Comparison of ENCODE assay signal across 1 cellular context in the genomic region with DNA sequence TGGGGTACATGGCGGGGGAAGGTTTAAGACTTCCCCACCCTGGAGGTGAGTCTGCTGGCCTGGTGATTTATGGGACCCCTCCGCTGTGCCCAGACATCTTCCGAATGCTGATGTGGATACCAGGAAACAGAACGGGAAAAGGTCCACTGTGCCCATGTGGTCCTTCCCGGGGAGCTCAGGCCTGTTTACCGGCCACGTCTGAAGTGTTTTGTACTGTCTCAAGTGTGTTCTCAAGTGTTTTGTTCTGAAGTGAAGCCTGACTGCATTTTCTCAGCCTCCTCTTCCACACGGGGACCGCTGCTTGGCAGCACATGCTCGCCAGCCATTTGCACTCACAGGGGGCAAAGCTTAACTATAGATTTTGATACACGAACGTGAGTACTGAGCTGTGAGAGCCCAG.
TF ChIP-seq lines count a peak whose summit lies in the region.

No MANE protein-coding gene starts in this region.

TF ChIP-seq in H1, 55 proteins besides CTCF, POLR2A, EP300 and RAD21 (continued from another document):
- TF ChIP-seq, protein P1, sequence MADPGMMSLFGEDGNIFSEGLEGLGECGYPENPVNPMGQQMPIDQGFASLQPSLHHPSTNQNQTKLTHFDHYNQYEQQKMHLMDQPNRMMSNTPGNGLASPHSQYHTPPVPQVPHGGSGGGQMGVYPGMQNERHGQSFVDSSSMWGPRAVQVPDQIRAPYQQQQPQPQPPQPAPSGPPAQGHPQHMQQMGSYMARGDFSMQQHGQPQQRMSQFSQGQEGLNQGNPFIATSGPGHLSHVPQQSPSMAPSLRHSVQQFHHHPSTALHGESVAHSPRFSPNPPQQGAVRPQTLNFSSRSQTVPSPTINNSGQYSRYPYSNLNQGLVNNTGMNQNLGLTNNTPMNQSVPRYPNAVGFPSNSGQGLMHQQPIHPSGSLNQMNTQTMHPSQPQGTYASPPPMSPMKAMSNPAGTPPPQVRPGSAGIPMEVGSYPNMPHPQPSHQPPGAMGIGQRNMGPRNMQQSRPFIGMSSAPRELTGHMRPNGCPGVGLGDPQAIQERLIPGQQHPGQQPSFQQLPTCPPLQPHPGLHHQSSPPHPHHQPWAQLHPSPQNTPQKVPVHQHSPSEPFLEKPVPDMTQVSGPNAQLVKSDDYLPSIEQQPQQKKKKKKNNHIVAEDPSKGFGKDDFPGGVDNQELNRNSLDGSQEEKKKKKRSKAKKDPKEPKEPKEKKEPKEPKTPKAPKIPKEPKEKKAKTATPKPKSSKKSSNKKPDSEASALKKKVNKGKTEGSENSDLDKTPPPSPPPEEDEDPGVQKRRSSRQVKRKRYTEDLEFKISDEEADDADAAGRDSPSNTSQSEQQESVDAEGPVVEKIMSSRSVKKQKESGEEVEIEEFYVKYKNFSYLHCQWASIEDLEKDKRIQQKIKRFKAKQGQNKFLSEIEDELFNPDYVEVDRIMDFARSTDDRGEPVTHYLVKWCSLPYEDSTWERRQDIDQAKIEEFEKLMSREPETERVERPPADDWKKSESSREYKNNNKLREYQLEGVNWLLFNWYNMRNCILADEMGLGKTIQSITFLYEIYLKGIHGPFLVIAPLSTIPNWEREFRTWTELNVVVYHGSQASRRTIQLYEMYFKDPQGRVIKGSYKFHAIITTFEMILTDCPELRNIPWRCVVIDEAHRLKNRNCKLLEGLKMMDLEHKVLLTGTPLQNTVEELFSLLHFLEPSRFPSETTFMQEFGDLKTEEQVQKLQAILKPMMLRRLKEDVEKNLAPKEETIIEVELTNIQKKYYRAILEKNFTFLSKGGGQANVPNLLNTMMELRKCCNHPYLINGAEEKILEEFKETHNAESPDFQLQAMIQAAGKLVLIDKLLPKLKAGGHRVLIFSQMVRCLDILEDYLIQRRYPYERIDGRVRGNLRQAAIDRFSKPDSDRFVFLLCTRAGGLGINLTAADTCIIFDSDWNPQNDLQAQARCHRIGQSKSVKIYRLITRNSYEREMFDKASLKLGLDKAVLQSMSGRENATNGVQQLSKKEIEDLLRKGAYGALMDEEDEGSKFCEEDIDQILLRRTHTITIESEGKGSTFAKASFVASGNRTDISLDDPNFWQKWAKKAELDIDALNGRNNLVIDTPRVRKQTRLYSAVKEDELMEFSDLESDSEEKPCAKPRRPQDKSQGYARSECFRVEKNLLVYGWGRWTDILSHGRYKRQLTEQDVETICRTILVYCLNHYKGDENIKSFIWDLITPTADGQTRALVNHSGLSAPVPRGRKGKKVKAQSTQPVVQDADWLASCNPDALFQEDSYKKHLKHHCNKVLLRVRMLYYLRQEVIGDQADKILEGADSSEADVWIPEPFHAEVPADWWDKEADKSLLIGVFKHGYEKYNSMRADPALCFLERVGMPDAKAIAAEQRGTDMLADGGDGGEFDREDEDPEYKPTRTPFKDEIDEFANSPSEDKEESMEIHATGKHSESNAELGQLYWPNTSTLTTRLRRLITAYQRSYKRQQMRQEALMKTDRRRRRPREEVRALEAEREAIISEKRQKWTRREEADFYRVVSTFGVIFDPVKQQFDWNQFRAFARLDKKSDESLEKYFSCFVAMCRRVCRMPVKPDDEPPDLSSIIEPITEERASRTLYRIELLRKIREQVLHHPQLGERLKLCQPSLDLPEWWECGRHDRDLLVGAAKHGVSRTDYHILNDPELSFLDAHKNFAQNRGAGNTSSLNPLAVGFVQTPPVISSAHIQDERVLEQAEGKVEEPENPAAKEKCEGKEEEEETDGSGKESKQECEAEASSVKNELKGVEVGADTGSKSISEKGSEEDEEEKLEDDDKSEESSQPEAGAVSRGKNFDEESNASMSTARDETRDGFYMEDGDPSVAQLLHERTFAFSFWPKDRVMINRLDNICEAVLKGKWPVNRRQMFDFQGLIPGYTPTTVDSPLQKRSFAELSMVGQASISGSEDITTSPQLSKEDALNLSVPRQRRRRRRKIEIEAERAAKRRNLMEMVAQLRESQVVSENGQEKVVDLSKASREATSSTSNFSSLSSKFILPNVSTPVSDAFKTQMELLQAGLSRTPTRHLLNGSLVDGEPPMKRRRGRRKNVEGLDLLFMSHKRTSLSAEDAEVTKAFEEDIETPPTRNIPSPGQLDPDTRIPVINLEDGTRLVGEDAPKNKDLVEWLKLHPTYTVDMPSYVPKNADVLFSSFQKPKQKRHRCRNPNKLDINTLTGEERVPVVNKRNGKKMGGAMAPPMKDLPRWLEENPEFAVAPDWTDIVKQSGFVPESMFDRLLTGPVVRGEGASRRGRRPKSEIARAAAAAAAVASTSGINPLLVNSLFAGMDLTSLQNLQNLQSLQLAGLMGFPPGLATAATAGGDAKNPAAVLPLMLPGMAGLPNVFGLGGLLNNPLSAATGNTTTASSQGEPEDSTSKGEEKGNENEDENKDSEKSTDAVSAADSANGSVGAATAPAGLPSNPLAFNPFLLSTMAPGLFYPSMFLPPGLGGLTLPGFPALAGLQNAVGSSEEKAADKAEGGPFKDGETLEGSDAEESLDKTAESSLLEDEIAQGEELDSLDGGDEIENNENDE (IDR thresholded peaks at IDR 0.05; ENCODE audit: insufficient replicate concordance, low read length): no peak
- TF ChIP-seq BRCA1 (IDR thresholded peaks at IDR 0.05; ENCODE audit: low read depth, low read length) (no peak), RFX5 (IDR thresholded peaks at IDR 0.05; ENCODE audit: borderline replicate concordance, low read depth, low read length) (no peak), RBBP5 (IDR thresholded peaks at IDR 0.05; ENCODE audit: borderline replicate concordance, low read depth, low read length) (no peak), BCL11A (IDR thresholded peaks at IDR 0.05; ENCODE audit: low read depth in 2 of 2, low read length in 2 of 2) (no peak), HDAC2 (IDR thresholded peaks at IDR 0.05; ENCODE audit: borderline replicate concordance in 1 of 2, low read depth in 2 of 2, low read length in 2 of 2) (no peak), FOSL1 (IDR thresholded peaks at IDR 0.05; ENCODE audit: insufficient read depth, low read depth, low read length) (no peak)
- TF ChIP-seq, protein P2, sequence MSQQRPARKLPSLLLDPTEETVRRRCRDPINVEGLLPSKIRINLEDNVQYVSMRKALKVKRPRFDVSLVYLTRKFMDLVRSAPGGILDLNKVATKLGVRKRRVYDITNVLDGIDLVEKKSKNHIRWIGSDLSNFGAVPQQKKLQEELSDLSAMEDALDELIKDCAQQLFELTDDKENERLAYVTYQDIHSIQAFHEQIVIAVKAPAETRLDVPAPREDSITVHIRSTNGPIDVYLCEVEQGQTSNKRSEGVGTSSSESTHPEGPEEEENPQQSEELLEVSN (IDR thresholded peaks at IDR 0.05): no peak
- TF ChIP-seq, protein P3, sequence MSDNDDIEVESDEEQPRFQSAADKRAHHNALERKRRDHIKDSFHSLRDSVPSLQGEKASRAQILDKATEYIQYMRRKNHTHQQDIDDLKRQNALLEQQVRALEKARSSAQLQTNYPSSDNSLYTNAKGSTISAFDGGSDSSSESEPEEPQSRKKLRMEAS (IDR thresholded peaks at IDR 0.05): no peak
